26 cellular contexts compared by ENCODE assay signal in genomic region chr20:61817575-61817974, GRCh38.
"Had no signal": no experiment of that assay in that cellular context is flagged by ENCODE, and none has a peak within 500 bp of the region (broad histone marks: within the 10 kb centered on the region; RNA-seq: fewer than 3 reads in every experiment).

No MANE protein-coding gene starts in this region.

- ATAC-seq: activated CD4-positive, CD25-positive, alpha-beta regulatory T cell treated with anti-CD3 and anti-CD28 coated beads, Interleukin-2, amount 50 U/mL, for 24 hours; activated CD8-positive, alpha-beta T cell treated with anti-CD3 and anti-CD28 coated beads, Interleukin-2, amount 10 ng/mL, durations not matched to agents 7 days and 5 days; body of pancreas; SK-N-SH treated with all-trans-retinoic acid at 6 μM for 48 hours had no signal

- H3K4me1 Mint-ChIP-seq: activated naive CD4-positive, alpha-beta T cell treated with anti-CD3 and anti-CD28 coated beads, Interleukin-2, amount 50 U/mL, for 24 hours had no signal

- H3K27me3 Mint-ChIP-seq: activated naive CD4-positive, alpha-beta T cell treated with anti-CD3 and anti-CD28 coated beads, Interleukin-2, amount 50 U/mL, for 24 hours had no signal

- H3K4me1 ChIP-seq: body of pancreas had no signal

- H3K27ac ChIP-seq: body of pancreas, SJSA1 had no signal

- H3K9me3 ChIP-seq: body of pancreas, MG63, SJSA1 had no signal

- DNase-seq: activated CD4-positive, alpha-beta T cell treated with anti-CD3 and anti-CD28 coated beads for 4 hours; activated CD8-positive, alpha-beta memory T cell treated with anti-CD3 and anti-CD28 coated beads, Interleukin-2, amount 50 U/mL, for 48 hours; activated CD8-positive, alpha-beta T cell treated with anti-CD3 and anti-CD28 coated beads, Interleukin-2, amount 10 ng/mL, durations not matched to agents 7 days and 5 days; activated effector memory CD4-positive, alpha-beta T cell treated with Interleukin-2 at 50 U/mL for 16 hours; activated naive CD4-positive, alpha-beta T cell; activated T-cell treated with anti-CD3 and anti-CD28 coated beads, Interleukin-2, amount 50 U/mL, for 24 hours; body of pancreas; MG63; MV-4-11; NCI-H1092 treated with DMSO at 0.1 percent for 48 hours; NCI-H1417 treated with DMSO at 0.1 percent for 48 hours; NCI-H1694; NCI-H2029; NCI-H345; NCI-H510A; NCI-H526 treated with DMSO at 0.1 percent for 48 hours; NCI-H82; RPMI8226; SHP77; SW 1271 had no signal

- H3K4me3 ChIP-seq: body of pancreas, MG63, SJSA1 had no signal

- H3K9me3 Mint-ChIP-seq: activated T-cell treated with anti-CD3 and anti-CD28 coated beads, Interleukin-2, amount 50 U/mL, for 24 hours; T-helper 1 cell treated with Interleukin-12 subunit alpha and Interleukin-12 subunit beta and Interleukin-4 antibody, amounts not matched to agents 30 μg/mL and 1 μg/mL, for 36 hours had no signal

- H3K4me3 Mint-ChIP-seq: activated CD8-positive, alpha-beta T cell treated with anti-CD3 and anti-CD28 coated beads, Interleukin-2, amount 10 ng/mL, durations not matched to agents 7 days and 5 days; activated naive CD4-positive, alpha-beta T cell treated with anti-CD3 and anti-CD28 coated beads, Interleukin-2, amount 50 U/mL, for 24 hours; activated T-cell treated with anti-CD3 and anti-CD28 coated beads, Interleukin-2, amount 50 U/mL, for 24 hours; activated T-helper 1 cell treated with anti-CD3 and anti-CD28 coated beads, Interleukin-12 subunit alpha, Interleukin-12 subunit beta, Interleukin-2, Interleukin-4 antibody, amounts not matched to agents 30 ng/mL and 10 ng/mL and 1 ng/mL, durations not matched to agents 14 hours and 24 hours and 36 hours; T-helper 1 cell treated with Interleukin-12 subunit alpha and Interleukin-12 subunit beta and Interleukin-4 antibody, amounts not matched to agents 30 μg/mL and 1 μg/mL, for 36 hours had no signal

- H3K36me3 ChIP-seq: MG63, SJSA1 had no signal

- H3K27ac Mint-ChIP-seq: activated CD8-positive, alpha-beta T cell treated with anti-CD3 and anti-CD28 coated beads, Interleukin-2, amount 10 ng/mL, durations not matched to agents 7 days and 5 days; activated naive CD4-positive, alpha-beta T cell treated with anti-CD3 and anti-CD28 coated beads, Interleukin-2, amount 50 U/mL, for 24 hours; activated T-cell treated with anti-CD3 and anti-CD28 coated beads, Interleukin-2, amount 50 U/mL, for 24 hours; activated T-helper 1 cell treated with anti-CD3 and anti-CD28 coated beads, Interleukin-12 subunit alpha, Interleukin-12 subunit beta, Interleukin-2, Interleukin-4 antibody, amounts not matched to agents 30 ng/mL and 10 ng/mL and 1 ng/mL, durations not matched to agents 14 hours and 24 hours and 36 hours; T-helper 1 cell treated with Interleukin-12 subunit alpha and Interleukin-12 subunit beta and Interleukin-4 antibody, amounts not matched to agents 30 μg/mL and 1 μg/mL, for 36 hours had no signal

- H3K27me3 ChIP-seq: body of pancreas, MG63, SJSA1 had no signal

- H3K36me3 Mint-ChIP-seq: activated naive CD4-positive, alpha-beta T cell treated with anti-CD3 and anti-CD28 coated beads, Interleukin-2, amount 50 U/mL, for 24 hours had no signal
